ENCODE assay signal across 12 cellular contexts in the genomic region with DNA sequence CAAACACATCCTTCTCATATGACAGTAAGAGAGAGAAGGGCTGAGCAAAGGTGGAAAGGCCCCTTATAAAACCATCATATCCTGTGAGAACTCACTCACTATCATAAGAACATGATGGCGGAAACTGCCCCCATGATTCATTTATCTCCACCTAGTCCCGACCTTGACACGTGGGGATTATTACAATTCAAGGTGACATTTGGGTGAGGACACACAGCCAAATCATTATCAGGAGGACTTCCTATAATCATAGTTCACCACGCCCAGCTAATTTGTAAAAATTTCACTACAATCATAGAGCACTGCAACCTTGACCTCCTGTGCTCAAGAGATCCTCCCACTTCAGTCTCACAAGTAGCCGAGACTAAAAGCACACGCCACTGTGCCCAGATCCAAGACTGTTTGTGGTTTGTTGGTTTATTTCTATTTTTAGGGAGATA.
A peak's percentile ranks its signal among the peaks of the same experiment; 100 is the strongest.
DNase-seq lines count a peak whose midpoint lies in the region; ATAC-seq and TF ChIP-seq lines count a peak whose summit lies in the region.
"Had no signal": no experiment of that assay in that cellular context is flagged by ENCODE, and none has a peak within 500 bp of the region (broad histone marks: within the 10 kb centered on the region; RNA-seq: fewer than 3 reads in every experiment).

No MANE protein-coding gene starts in this region.

- intact Hi-C loops in adrenal gland (cut with DNase I) = no loop called here

- no peak for TF ChIP-seq CTCF in adrenal gland (IDR thresholded peaks at IDR 0.05)

- H3K4me1 ChIP-seq in adrenal gland (replicated peaks in 1 of 2) (peaks cover 20 to 28% of the 10 kb centered on the region in 2 donors), mesodermal cell (ENCODE audit: control insufficient read depth, insufficient read depth, low read length, poor library complexity, severe bottlenecking) (peaks cover 17% of the 10 kb centered on the region)

- no peaks in the 10 kb centered on the region for H3K9me3 ChIP-seq in adrenal gland (replicated peaks in 1 of 3)
- H3K9me3 ChIP-seq in mesodermal cell (ENCODE audit: control insufficient read depth, low read length) = no peaks in the 10 kb centered on the region
- H3K9me3 ChIP-seq: pancreas, transverse colon had no signal

- H3K27ac ChIP-seq in adrenal gland = peak overlapping the region in 4 of 5 donors; percentile 51 to 75 (median 74)
- peak overlapping the region; percentile 59 for H3K27ac ChIP-seq in mesodermal cell (ENCODE audit: low read depth, low read length, severe bottlenecking)
- H3K27ac ChIP-seq: C4-2B, transverse colon had no signal

- WGBS in adrenal gland, 4 donors = 27 to 39% (median 32%) methylated on average over 6 of the region's 6 CpGs
- WGBS in mesodermal cell (ENCODE audit: insufficient coverage in 2 of 2), 2 experiments = 83 to 92% methylated on average over 1 to 2 of the region's 6 CpGs

- H3K4me3 ChIP-seq in adrenal gland (no peak overlapping the region), mesodermal cell (ENCODE audit: extremely low read depth, insufficient read depth, low read length, poor library complexity, severe bottlenecking) (no peak overlapping the region)
- H3K4me3 ChIP-seq: pancreas, transverse colon had no signal

- no peaks in the 10 kb centered on the region for H3K27me3 ChIP-seq in adrenal gland
- H3K27me3 ChIP-seq: pancreas, transverse colon had no signal

- DNase-seq in stimulated activated CD4-positive, alpha-beta T cell treated with anti-CD3 and anti-CD28 coated beads, Interleukin-15, amount 100 ng/mL, for 24 hours = peak; percentile 15
- DNase-seq in stimulated activated CD4-positive, alpha-beta T cell treated with anti-CD3 and anti-CD28 coated beads, Interleukin-2, amount 100 ng/mL, for 24 hours = no peak
- peak in 3 of 7 donors; percentile 45 to 56 (median 52) for DNase-seq in adrenal gland
- no peak for DNase-seq in NCI-H2196 (lab: John Stamatoyannopoulos, UW; ENCODE audit: unreplicated experiment)
- DNase-seq in activated CD4-positive, CD25-positive, alpha-beta regulatory T cell (lab: John Stamatoyannopoulos, UW) = no peak
- DNase-seq: NCI-H1694, pancreas, transverse colon had no signal

- TF ChIP-seq POLR2A in adrenal gland (IDR thresholded peaks at IDR 0.05) = no peak

- H3K36me3 ChIP-seq in adrenal gland (replicated peaks in 1 of 2) (no peaks in the 10 kb centered on the region), mesodermal cell (ENCODE audit: control insufficient read depth, insufficient read depth, low read length) (peaks cover 62% of the 10 kb centered on the region)

- no peak for ATAC-seq in GM19035 (IDR thresholded peaks at IDR 0.05; ENCODE audit: unreplicated experiment)
- ATAC-seq in HG02798 (IDR thresholded peaks at IDR 0.05; ENCODE audit: poor library complexity, unreplicated experiment) = no peak
